ENCODE assay signal across 1 cellular context in the genomic region with DNA sequence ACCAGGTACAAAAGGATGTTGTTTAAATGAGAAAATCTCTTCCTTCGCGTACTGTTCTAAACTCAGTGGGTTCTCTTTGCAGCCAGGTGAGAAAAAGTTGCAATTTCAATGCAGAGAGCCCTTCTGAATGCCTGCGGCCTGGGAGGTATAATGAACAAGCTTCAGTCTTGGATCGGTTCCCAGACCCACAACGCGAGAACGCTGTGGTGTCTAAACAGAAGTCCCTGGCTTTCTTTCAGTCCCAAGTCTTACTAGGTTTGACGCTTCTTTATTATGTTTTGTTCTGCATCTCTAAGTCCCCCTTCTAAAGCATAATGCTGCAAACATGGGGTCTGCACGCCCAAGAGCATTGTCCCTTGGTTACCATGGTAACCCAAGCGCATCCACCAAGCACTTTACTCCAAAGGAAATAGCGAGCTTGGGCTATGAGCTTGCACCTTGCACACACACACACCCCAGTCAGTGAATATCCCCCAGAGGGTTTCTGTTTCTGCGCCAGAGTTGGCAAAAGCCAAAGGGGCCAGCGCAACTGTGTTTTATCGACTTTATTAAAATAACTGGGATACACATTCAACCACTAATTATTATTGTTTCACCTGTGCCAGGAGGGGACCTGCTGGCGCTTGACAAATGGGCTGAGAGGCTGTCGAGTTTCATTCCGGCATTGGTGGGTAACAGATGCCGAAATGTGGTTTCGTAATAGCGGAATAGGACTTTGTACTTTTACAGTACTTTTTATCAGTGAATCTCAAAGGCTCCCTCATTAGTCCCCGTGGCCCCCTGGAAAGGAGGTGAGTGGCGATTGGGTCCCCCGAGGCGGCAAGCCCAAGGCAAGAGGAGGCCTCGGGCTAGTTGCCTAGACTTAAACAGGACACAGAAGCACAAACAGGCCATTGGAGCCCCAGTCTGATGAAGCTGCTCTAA.
TF ChIP-seq lines count a peak whose summit lies in the region.

No MANE protein-coding gene starts in this region.

TF ChIP-seq in GM23338, 12 proteins besides CTCF, POLR2A, EP300 and RAD21 (continued from another document):
- TF ChIP-seq, protein P1, sequence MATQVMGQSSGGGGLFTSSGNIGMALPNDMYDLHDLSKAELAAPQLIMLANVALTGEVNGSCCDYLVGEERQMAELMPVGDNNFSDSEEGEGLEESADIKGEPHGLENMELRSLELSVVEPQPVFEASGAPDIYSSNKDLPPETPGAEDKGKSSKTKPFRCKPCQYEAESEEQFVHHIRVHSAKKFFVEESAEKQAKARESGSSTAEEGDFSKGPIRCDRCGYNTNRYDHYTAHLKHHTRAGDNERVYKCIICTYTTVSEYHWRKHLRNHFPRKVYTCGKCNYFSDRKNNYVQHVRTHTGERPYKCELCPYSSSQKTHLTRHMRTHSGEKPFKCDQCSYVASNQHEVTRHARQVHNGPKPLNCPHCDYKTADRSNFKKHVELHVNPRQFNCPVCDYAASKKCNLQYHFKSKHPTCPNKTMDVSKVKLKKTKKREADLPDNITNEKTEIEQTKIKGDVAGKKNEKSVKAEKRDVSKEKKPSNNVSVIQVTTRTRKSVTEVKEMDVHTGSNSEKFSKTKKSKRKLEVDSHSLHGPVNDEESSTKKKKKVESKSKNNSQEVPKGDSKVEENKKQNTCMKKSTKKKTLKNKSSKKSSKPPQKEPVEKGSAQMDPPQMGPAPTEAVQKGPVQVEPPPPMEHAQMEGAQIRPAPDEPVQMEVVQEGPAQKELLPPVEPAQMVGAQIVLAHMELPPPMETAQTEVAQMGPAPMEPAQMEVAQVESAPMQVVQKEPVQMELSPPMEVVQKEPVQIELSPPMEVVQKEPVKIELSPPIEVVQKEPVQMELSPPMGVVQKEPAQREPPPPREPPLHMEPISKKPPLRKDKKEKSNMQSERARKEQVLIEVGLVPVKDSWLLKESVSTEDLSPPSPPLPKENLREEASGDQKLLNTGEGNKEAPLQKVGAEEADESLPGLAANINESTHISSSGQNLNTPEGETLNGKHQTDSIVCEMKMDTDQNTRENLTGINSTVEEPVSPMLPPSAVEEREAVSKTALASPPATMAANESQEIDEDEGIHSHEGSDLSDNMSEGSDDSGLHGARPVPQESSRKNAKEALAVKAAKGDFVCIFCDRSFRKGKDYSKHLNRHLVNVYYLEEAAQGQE (IDR thresholded peaks at IDR 0.05; ENCODE audit: unreplicated experiment) = no peak
- TF ChIP-seq, protein P2, sequence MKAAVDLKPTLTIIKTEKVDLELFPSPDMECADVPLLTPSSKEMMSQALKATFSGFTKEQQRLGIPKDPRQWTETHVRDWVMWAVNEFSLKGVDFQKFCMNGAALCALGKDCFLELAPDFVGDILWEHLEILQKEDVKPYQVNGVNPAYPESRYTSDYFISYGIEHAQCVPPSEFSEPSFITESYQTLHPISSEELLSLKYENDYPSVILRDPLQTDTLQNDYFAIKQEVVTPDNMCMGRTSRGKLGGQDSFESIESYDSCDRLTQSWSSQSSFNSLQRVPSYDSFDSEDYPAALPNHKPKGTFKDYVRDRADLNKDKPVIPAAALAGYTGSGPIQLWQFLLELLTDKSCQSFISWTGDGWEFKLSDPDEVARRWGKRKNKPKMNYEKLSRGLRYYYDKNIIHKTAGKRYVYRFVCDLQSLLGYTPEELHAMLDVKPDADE (IDR thresholded peaks at IDR 0.05) = no peak
- TF ChIP-seq CREB1 (CRISPR knock-in tag; IDR thresholded peaks at IDR 0.05; ENCODE audit: low read depth) (no peak), ZNF114 (CRISPR knock-in tag; IDR thresholded peaks at IDR 0.05) (no peak), EZH2 (IDR thresholded peaks at IDR 0.05; ENCODE audit: low read depth, unreplicated experiment) (no peak), NANOG (IDR thresholded peaks at IDR 0.05; ENCODE audit: borderline replicate concordance) (no peak), POLR2AphosphoS5 (IDR thresholded peaks at IDR 0.05; ENCODE audit: low read depth) (no peak), EZH2phosphoT487 (IDR thresholded peaks at IDR 0.05; ENCODE audit: unreplicated experiment) (no peak)
